ENCODE assay signal across 15 cellular contexts in genomic region chrX:107704587-107704986, GRCh38.
DNase-seq lines count a peak whose midpoint lies in the region; ATAC-seq, FAIRE-seq and TF ChIP-seq lines count a peak whose summit lies in the region.
"Had no signal": no experiment of that assay in that cellular context is flagged by ENCODE, and none has a peak within 500 bp of the region (broad histone marks: within the 10 kb centered on the region; RNA-seq: fewer than 3 reads in every experiment).

No MANE protein-coding gene starts in this region.

- peaks cover 6 to 26% (median 11%) of the 10 kb centered on the region in 4 donors for H3K4me1 Mint-ChIP-seq in CD4-positive, CD25-positive, alpha-beta regulatory T cell
- H3K4me1 Mint-ChIP-seq in neural progenitor cell: peaks cover 17% of the 10 kb centered on the region

- POLR2A ChIA-PET in HEK293 (lab: Yijun Ruan, JAX): interaction anchor here (1.2 kb wide), 1 partner anchor 12 kb away, joined by 5 read pairs; no protein-coding TSS in a partner anchor

- no peak overlapping the region for H3K4me3 Mint-ChIP-seq in CD4-positive, CD25-positive, alpha-beta regulatory T cell
- H3K4me3 Mint-ChIP-seq in neural progenitor cell: no peak overlapping the region
- H3K4me3 Mint-ChIP-seq: CD4-positive, alpha-beta T cell had no signal

- no peaks in the 10 kb centered on the region for H3K27me3 ChIP-seq in CD4-positive, CD25-positive, alpha-beta regulatory T cell (ENCODE audit: control insufficient read depth, insufficient read depth, low read length)
- H3K27me3 ChIP-seq in neural progenitor cell: no peaks in the 10 kb centered on the region

- H3K79me2 ChIP-seq in neural progenitor cell (ENCODE audit: low read depth): no peaks in the 10 kb centered on the region

- H3K9ac ChIP-seq in kidney (ENCODE audit: low read length in 2 of 2) (no peak overlapping the region), neural progenitor cell (no peak overlapping the region)
- H3K9ac ChIP-seq: BLaER1 treated with 17β-estradiol and CSF1 and Interleukin-3, amounts not matched to agents 10 nM and 100 nM; GM23248 had no signal

- H3K27ac ChIP-seq in CD4-positive, CD25-positive, alpha-beta regulatory T cell (ENCODE audit: insufficient read depth, low read length, poor library complexity, severe bottlenecking): no peak overlapping the region
- H3K27ac ChIP-seq in HEK293 (ENCODE audit: extremely low read depth, low read depth, low read length) (no peak overlapping the region), kidney (ENCODE audit: low read depth in 2 of 2, low read length in 2 of 2) (peak overlapping the region; percentile 20 to 74), neural progenitor cell (no peak overlapping the region)
- H3K27ac ChIP-seq: BLaER1 treated with 17β-estradiol and CSF1 and Interleukin-3, amounts not matched to agents 10 nM and 100 nM; GM23248 had no signal

- no peaks in the 10 kb centered on the region for H3K9me3 ChIP-seq in CD4-positive, CD25-positive, alpha-beta regulatory T cell (ENCODE audit: control insufficient read depth in 2 of 2, low read length in 2 of 2)
- H3K9me3 ChIP-seq in HEK293 (ENCODE audit: control insufficient read depth, insufficient read depth, low read depth, low read length) (no peaks in the 10 kb centered on the region), kidney (ENCODE audit: control insufficient read depth in 1 of 2, low read length in 2 of 2) (no peaks in the 10 kb centered on the region), neural progenitor cell (ENCODE audit: low read depth) (no peaks in the 10 kb centered on the region)

- H4K20me1 ChIP-seq in neural progenitor cell (ENCODE audit: low read depth): no peaks in the 10 kb centered on the region
- H4K20me1 ChIP-seq: BLaER1 treated with 17β-estradiol and CSF1 and Interleukin-3, amounts not matched to agents 10 nM and 100 nM had no signal

- no peaks in the 10 kb centered on the region for H3K36me3 ChIP-seq in CD4-positive, CD25-positive, alpha-beta regulatory T cell (ENCODE audit: control insufficient read depth, insufficient read depth, low read length)
- no peaks in the 10 kb centered on the region for H3K36me3 ChIP-seq in HEK293 (ENCODE audit: control insufficient read depth in 2 of 2, insufficient read depth in 1 of 2, low read length in 2 of 2)
- H3K36me3 ChIP-seq in kidney (ENCODE audit: control insufficient read depth in 1 of 2, insufficient read depth in 2 of 2, low read length in 2 of 2): no peaks in the 10 kb centered on the region
- no peaks in the 10 kb centered on the region for H3K36me3 ChIP-seq in neural progenitor cell
- H3K36me3 ChIP-seq: BLaER1 treated with 17β-estradiol and CSF1 and Interleukin-3, amounts not matched to agents 10 nM and 100 nM had no signal

- FAIRE-seq in kidney (lab: Jason Lieb, UNC): no peak

- no peaks in the 10 kb centered on the region for H3K9me3 Mint-ChIP-seq in CD4-positive, CD25-positive, alpha-beta regulatory T cell
- H3K9me3 Mint-ChIP-seq in neural progenitor cell: no peaks in the 10 kb centered on the region
- H3K9me3 Mint-ChIP-seq: CD4-positive, alpha-beta T cell had no signal

- H3K27me3 Mint-ChIP-seq in CD4-positive, CD25-positive, alpha-beta regulatory T cell: peaks cover 4% of the 10 kb centered on the region
- peaks cover 2% of the 10 kb centered on the region for H3K27me3 Mint-ChIP-seq in neural progenitor cell (ENCODE audit: insufficient read depth, low read depth)
- H3K27me3 Mint-ChIP-seq: CD4-positive, alpha-beta T cell had no signal

- CTCF ChIA-PET in HEK293 (lab: Yijun Ruan, JAX): interaction anchor here (1.1 to 1.2 kb wide), 3 partner anchors 13 to 73 kb away, joined by 3 to 4 read pairs (median 3); partner anchors contain the start of gene NCBP2L

- no peak for DNase-seq in CD4-positive, CD25-positive, alpha-beta regulatory T cell
- DNase-seq in kidney (no peak), neural progenitor cell (ENCODE audit: low spot score) (no peak), NCI-H510A treated with DMSO at 0.1 percent for 48 hours (lab: John Stamatoyannopoulos, UW) (no peak), epidermal melanocyte (ENCODE audit: insufficient read length, low spot score) (no peak)
- no peak for DNase-seq in stimulated activated CD4-positive, alpha-beta T cell treated with anti-CD3 and anti-CD28 coated beads, Interleukin-1b, Interleukin-23, amount 100 ng/mL, for 48 hours
- DNase-seq: ACHN; Calu3; CD4-positive, alpha-beta T cell; DMS 273 treated with DMSO at 0.1 percent for 48 hours; GM23248; H7 had no signal

- H3F3A ChIP-seq in neural progenitor cell (ENCODE audit: low read depth): no peaks in the 10 kb centered on the region

- TF ChIP-seq CTCF in HEK293 (tag by site-specific recombination; IDR thresholded peaks at IDR 0.05): no peak
- TF ChIP-seq CTCF in kidney (IDR thresholded peaks at IDR 0.05; ENCODE audit: borderline replicate concordance, extremely low read depth, insufficient read depth): no peak
- no peak for TF ChIP-seq CTCF in neural progenitor cell (IDR thresholded peaks at IDR 0.05)

- ATAC-seq in CD4-positive, CD25-positive, alpha-beta regulatory T cell (ENCODE audit: low read depth in 2 of 2): no peak
- no peak for ATAC-seq in HG02870 (IDR thresholded peaks at IDR 0.05; ENCODE audit: unreplicated experiment)

- H3K4me1 ChIP-seq in CD4-positive, CD25-positive, alpha-beta regulatory T cell (ENCODE audit: control insufficient read depth, insufficient read depth, low read length, poor library complexity, severe bottlenecking): no peaks in the 10 kb centered on the region
- H3K4me1 ChIP-seq in HEK293 (ENCODE audit: control insufficient read depth, insufficient read depth, low read length): no peaks in the 10 kb centered on the region
- peaks cover 8 to 11% of the 10 kb centered on the region in 2 donors for H3K4me1 ChIP-seq in kidney (ENCODE audit: control insufficient read depth in 1 of 2, insufficient read depth in 1 of 2, low read depth in 1 of 2, low read length in 2 of 2)
- peaks cover 13% of the 10 kb centered on the region for H3K4me1 ChIP-seq in neural progenitor cell

- peaks cover 3% of the 10 kb centered on the region for H3K36me3 Mint-ChIP-seq in CD4-positive, CD25-positive, alpha-beta regulatory T cell
- no peaks in the 10 kb centered on the region for H3K36me3 Mint-ChIP-seq in neural progenitor cell

- H2AFZ ChIP-seq in neural progenitor cell (replicated peaks): no peak overlapping the region
- H2AFZ ChIP-seq: GM23248 had no signal

- H3K27ac Mint-ChIP-seq in CD4-positive, CD25-positive, alpha-beta regulatory T cell: peak overlapping the region in 2 of 3 donors; percentile 16 to 78
- peak overlapping the region; percentile 15 for H3K27ac Mint-ChIP-seq in neural progenitor cell
- H3K27ac Mint-ChIP-seq: CD4-positive, alpha-beta T cell had no signal

- no peak overlapping the region for H3K4me3 ChIP-seq in CD4-positive, CD25-positive, alpha-beta regulatory T cell (ENCODE audit: low read depth, low read length)
- H3K4me3 ChIP-seq in HEK293 (ENCODE audit: low read depth, low read length) (no peak overlapping the region), kidney (ENCODE audit: low read length in 2 of 2) (no peak overlapping the region), neural progenitor cell (no peak overlapping the region)
- H3K4me3 ChIP-seq: BLaER1 treated with 17β-estradiol and CSF1 and Interleukin-3, amounts not matched to agents 10 nM and 100 nM; GM23248 had no signal

- intact Hi-C loops in kidney (cut with DNase I): no loop called here

- no peak overlapping the region for H3K4me2 ChIP-seq in neural progenitor cell
- H3K4me2 ChIP-seq: BLaER1 treated with 17β-estradiol and CSF1 and Interleukin-3, amounts not matched to agents 10 nM and 100 nM had no signal

TF ChIP-seq in HEK293, 187 proteins besides CTCF, POLR2A, EP300 and RAD21:
- TF ChIP-seq OVOL3 (tag by site-specific recombination; IDR thresholded peaks at IDR 0.05): no peak
- TF ChIP-seq ZNF341 (tag by site-specific recombination; IDR thresholded peaks at IDR 0.05; ENCODE audit: low read depth): no peak
- TF ChIP-seq YY1 (tag by site-specific recombination; IDR thresholded peaks at IDR 0.05): no peak
- TF ChIP-seq ZNF521 (tag by site-specific recombination; IDR thresholded peaks at IDR 0.05): no peak
- TF ChIP-seq EGR2 (tag by site-specific recombination; IDR thresholded peaks at IDR 0.05; ENCODE audit: low read depth): peak; percentile 96
- peak; percentile 75 for TF ChIP-seq ZFHX2 (tag by site-specific recombination; conservative IDR thresholded peaks at IDR 0.05)
- TF ChIP-seq ZXDB (tag by site-specific recombination; IDR thresholded peaks at IDR 0.05): no peak

Comparison
In these comparisons a context has a peak if more than half of its experiments do, and no peak if none do; other contexts are left out.
1. H3K27ac ChIP-seq: peak in kidney (2 of 2); none in CD4-positive, CD25-positive, alpha-beta regulatory T cell (single experiment), HEK293 (single experiment) and neural progenitor cell (single experiment).